In the genomic region with DNA sequence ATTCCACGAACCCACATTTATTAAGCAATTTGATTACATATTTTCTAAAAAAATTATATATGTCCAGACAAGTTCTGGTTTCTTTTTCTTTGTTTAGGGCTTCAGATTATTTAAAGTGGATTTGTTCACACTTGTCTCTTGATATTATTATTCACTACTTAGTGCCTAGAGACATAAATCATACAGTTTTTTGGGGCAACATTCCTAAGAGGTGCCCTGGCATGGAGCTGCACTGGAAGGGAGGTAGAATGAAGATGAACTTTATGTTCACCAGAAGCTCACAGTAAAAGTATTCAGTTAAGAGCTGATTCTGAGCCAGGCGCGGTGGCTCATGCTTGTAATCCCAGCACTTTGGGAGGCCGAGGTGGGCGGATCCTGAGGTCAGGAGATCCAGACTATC, we compare ENCODE assay signal across 20 cellular contexts.
"Had no signal": no experiment of that assay in that cellular context is flagged by ENCODE, and none has a peak within 500 bp of the region (broad histone marks: within the 10 kb centered on the region; RNA-seq: fewer than 3 reads in every experiment).

No MANE protein-coding gene starts in this region.

- H3K4me2 ChIP-seq: KMS-11 had no signal

- H3K36me3 ChIP-seq: MG63, SJCRH30 had no signal

- H3K9ac ChIP-seq: KMS-11 had no signal

- ATAC-seq: HepG2, Right ventricle myocardium inferior, SK-N-SH treated with all-trans-retinoic acid at 6 μM for 48 hours had no signal

- H3K27me3 ChIP-seq: MG63, SJCRH30 had no signal

- H3K4me1 ChIP-seq: SJCRH30 had no signal

- H3K9me3 ChIP-seq: MG63, SJCRH30 had no signal

- H3K4me3 ChIP-seq: MG63, SJCRH30 had no signal

- DNase-seq: IMR-90, MG63, NCI-H1092, NCI-H1105 treated with DMSO at 0.1 percent for 48 hours, NCI-H1417 treated with DMSO at 0.1 percent for 48 hours, NCI-H146, NCI-H1694 treated with DMSO at 0.1 percent for 48 hours, NCI-H2029, NCI-H2081 treated with DMSO at 0.1 percent for 48 hours, NCI-H2171, NCI-H524, NCI-H526 treated with DMSO at 0.1 percent for 48 hours, NCI-H748 treated with DMSO at 0.1 percent for 48 hours, RPMI8226, SHP77 treated with DMSO at 0.1 percent for 48 hours, SJCRH30 had no signal

- H3K27ac ChIP-seq: KMS-11, SJCRH30 had no signal
